Comparison of ENCODE assay signal across 9 cellular contexts in the genomic region with DNA sequence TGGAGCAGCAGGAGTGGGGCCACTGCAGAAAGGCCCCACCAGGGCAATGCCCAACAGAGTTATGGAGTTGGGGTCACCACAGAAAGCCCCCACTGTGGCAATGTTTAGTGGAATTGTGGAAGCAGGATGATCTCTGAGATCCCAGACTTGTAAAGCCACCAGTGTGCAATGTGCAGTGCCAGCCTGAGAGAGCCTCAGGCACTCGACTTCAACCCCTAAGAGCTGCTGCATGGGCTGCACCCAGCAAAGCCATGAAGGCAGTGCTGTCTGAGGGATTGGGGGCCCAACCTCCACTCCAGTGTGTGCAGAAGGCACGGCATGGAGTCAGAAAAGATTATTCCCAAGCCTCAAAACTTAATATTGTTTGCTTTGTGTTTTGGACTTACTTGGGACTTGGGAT. TPM values are rescaled to one million over a fixed set of nuclear protein-coding genes. Genes with fewer than 3 reads are reported as not detected.
"Had no signal": no experiment of that assay in that cellular context is flagged by ENCODE, and none has a peak within 500 bp of the region (broad histone marks: within the 10 kb centered on the region; RNA-seq: fewer than 3 reads in every experiment).

No MANE protein-coding gene starts in this region.

- DNase-seq: GM23248, GOT3, H7, HFFc6, KBM-7 had no signal

- H3K27ac ChIP-seq: GM23248, HL-60 had no signal

- H3K4me3 ChIP-seq: GM23248, HAP-1 had no signal

- H3K4me1 Mint-ChIP-seq: IgD-negative memory B cell had no signal

- H3K9me3 Mint-ChIP-seq: HFFc6 had no signal

- H3K9me3 ChIP-seq: HAP-1 had no signal

- H3K4me3 Mint-ChIP-seq: HFFc6, IgD-negative memory B cell had no signal

- H3K4me1 ChIP-seq: HAP-1 had no signal

- H3K27ac Mint-ChIP-seq: HFFc6, IgD-negative memory B cell had no signal

- H3K36me3 ChIP-seq: HAP-1 had no signal

- H3K9ac ChIP-seq: GM23248 had no signal

RNA-seq across cellular contexts. Expression of gene SAMD9L, which starts 50.8 kb away (rescaled TPM):
- total RNA-seq: H7, HepG2 had no signal
- polyA plus RNA-seq: HepG2 had no signal
